14 cellular contexts compared by ENCODE assay signal in the genomic region with DNA sequence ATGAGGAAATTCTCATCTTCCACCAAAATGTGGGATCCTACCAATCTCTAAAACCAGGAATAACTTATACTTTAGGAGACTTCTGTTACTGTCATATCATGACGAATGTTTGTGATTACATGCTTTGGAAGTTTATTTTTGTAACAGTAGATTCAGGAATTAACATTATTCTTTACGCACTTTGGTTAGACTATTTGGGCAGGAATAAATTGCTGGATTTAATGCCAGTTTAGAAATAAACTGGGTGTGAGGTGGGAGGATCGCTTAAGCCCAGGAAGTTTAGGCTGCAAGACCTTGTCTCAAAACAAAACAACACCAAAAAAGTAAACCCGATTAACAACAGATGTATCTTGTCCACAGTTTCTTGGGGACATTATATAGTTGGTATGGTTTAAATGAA. TPM values are rescaled to one million over a fixed set of nuclear protein-coding genes. Genes with fewer than 3 reads are reported as not detected.
DNase-seq lines count a peak whose midpoint lies in the region; ATAC-seq, FAIRE-seq and TF ChIP-seq lines count a peak whose summit lies in the region.
"Had no signal": no experiment of that assay in that cellular context is flagged by ENCODE, and none has a peak within 500 bp of the region (broad histone marks: within the 10 kb centered on the region; RNA-seq: fewer than 3 reads in every experiment).

No MANE protein-coding gene starts in this region.

- H3K9me2 ChIP-seq in SK-N-SH = no peaks in the 10 kb centered on the region

- H3K9ac ChIP-seq in SK-N-SH = peak overlapping the region; percentile 73; the same call in 1 of the 2 replicates

- no peak for ATAC-seq in SK-N-SH treated with all-trans-retinoic acid at 6 μM for 48 hours
- ATAC-seq in left colon = no peak
- no peak for ATAC-seq in HG03439 (IDR thresholded peaks at IDR 0.05; ENCODE audit: unreplicated experiment)
- no peak for ATAC-seq in HG03139 (IDR thresholded peaks at IDR 0.05; ENCODE audit: unreplicated experiment)
- ATAC-seq: esophagus mucosa; stimulated activated memory B cell treated with anti-CD40 and anti-IgM and Interleukin-4, amounts not matched to agents 10 μg/mL and 1 μg/mL and 100 μg/mL, for 72 hours had no signal

- no peak overlapping the region for H2AFZ ChIP-seq in SK-N-SH (ENCODE audit: low read depth)

- H3K36me3 ChIP-seq in SK-N-SH (replicated peaks in 1 of 2; ENCODE audit: control insufficient read depth in 1 of 2, insufficient read depth in 2 of 2, low read length in 1 of 2) = peaks cover 20 to 31% of the 10 kb centered on the region in 2 experiments
- H3K36me3 ChIP-seq in muscle layer of duodenum (ENCODE audit: control insufficient read depth in 1 of 2, insufficient read depth in 2 of 2, low read length in 2 of 2) = peaks cover 0 to 31% of the 10 kb centered on the region in 2 donors
- H3K36me3 ChIP-seq in tibial artery = peaks cover 0 to 7% (median 0%) of the 10 kb centered on the region in 3 donors

- DNase-seq in SK-N-SH (no peak), tibial artery (no peak), left colon (no peak)
- DNase-seq: activated naive CD4-positive, alpha-beta T cell treated with anti-CD3 and anti-CD28 coated beads for 36 hours; mucosa of descending colon; NCI-H2171; stimulated activated CD4-positive, alpha-beta T cell treated with anti-CD3 and anti-CD28 coated beads, Interleukin-4, amount 100 ng/mL, for 4 hours had no signal

- peaks cover 56% of the 10 kb centered on the region for H3F3A ChIP-seq in SK-N-SH (replicated peaks; ENCODE audit: insufficient read depth)

- intact Hi-C loops in tibial artery (cut with DNase I; ENCODE audit: low total_unique reads) = loop anchor here (10.0 kb wide), 1 partner anchor 53 kb away; the partner anchor contains the start of gene NEXN
- intact Hi-C loops in left colon (cut with DNase I, micrococcal nuclease) = loop anchor here in 1 of 2 donors (5.0 kb wide), 1 partner anchor 61 kb away; no protein-coding TSS in a partner anchor

- no peak for TF ChIP-seq CTCF in SK-N-SH (IDR thresholded peaks at IDR 0.05)
- TF ChIP-seq CTCF in tibial artery (IDR thresholded peaks at IDR 0.05) = no peak

- TF ChIP-seq EP300 in SK-N-SH (IDR thresholded peaks at IDR 0.05; ENCODE audit: borderline replicate concordance in 1 of 2, low read depth in 1 of 2, low read length in 1 of 2) = no peak

- no peak for TF ChIP-seq RAD21 in SK-N-SH (IDR thresholded peaks at IDR 0.05; ENCODE audit: low read length)

- CTCF ChIA-PET in SK-N-SH (lab: Yijun Ruan, JAX) = no interaction called here

- H3K4me3 ChIP-seq in SK-N-SH (ENCODE audit: low read depth in 2 of 2, low read length in 1 of 2) (no peak overlapping the region), muscle layer of duodenum (ENCODE audit: low read depth in 1 of 2, low read length in 2 of 2) (no peak overlapping the region), tibial artery (no peak overlapping the region)
- H3K4me3 ChIP-seq: mucosa of descending colon had no signal

- POLR2A ChIA-PET in SK-N-SH (lab: Yijun Ruan, JAX) = no interaction called here

- WGBS in SK-N-SH (ENCODE audit: low lambda C conversion rate) = 83% methylated on average over 4 of the region's 4 CpGs

- H3K4me2 ChIP-seq in SK-N-SH = peak overlapping the region; percentile 66; the same call in 1 of the 2 replicates

- peak overlapping the region; percentile 87 to 98; a peak in 3 of 4 replicates for H3K27ac ChIP-seq in SK-N-SH (ENCODE audit: low read depth in 2 of 2, low read length in 1 of 2)
- H3K27ac ChIP-seq in muscle layer of duodenum (ENCODE audit: low read length) = peak overlapping the region; percentile 55
- peak overlapping the region; percentile 76 to 77 for H3K27ac ChIP-seq in tibial artery

- H3K9me3 ChIP-seq in SK-N-SH (no peaks in the 10 kb centered on the region), muscle layer of duodenum (ENCODE audit: control insufficient read depth in 1 of 2, low read length in 2 of 2) (no peaks in the 10 kb centered on the region), tibial artery (no peaks in the 10 kb centered on the region)
- H3K9me3 ChIP-seq: mucosa of descending colon had no signal

- peak; percentile 28 for FAIRE-seq in colon (lab: Jason Lieb, UNC)

- H3K4me1 ChIP-seq in SK-N-SH (ENCODE audit: control insufficient read depth in 1 of 2, insufficient read depth in 2 of 2, low read depth in 1 of 2, low read length in 1 of 2) (peaks cover 4 to 49% of the 10 kb centered on the region in 2 experiments; a peak in 3 of 4 replicates), muscle layer of duodenum (ENCODE audit: control insufficient read depth in 1 of 2, insufficient read depth in 2 of 2, low read length in 2 of 2) (peaks cover 4 to 35% of the 10 kb centered on the region in 2 donors), tibial artery (peaks cover 0 to 81% (median 55%) of the 10 kb centered on the region in 4 donors)

- peaks cover 11% of the 10 kb centered on the region; the same call in 1 of the 2 replicates for H3K79me2 ChIP-seq in SK-N-SH (ENCODE audit: insufficient read depth)

- H3K27me3 ChIP-seq in SK-N-SH (ENCODE audit: insufficient read depth) = no peaks in the 10 kb centered on the region
- H3K27me3 ChIP-seq in muscle layer of duodenum (ENCODE audit: low read depth, low read length) = no peaks in the 10 kb centered on the region
- no peaks in the 10 kb centered on the region for H3K27me3 ChIP-seq in tibial artery

- peaks cover 5% of the 10 kb centered on the region; the same call in 1 of the 2 replicates for H4K20me1 ChIP-seq in SK-N-SH (ENCODE audit: insufficient read depth)

TF ChIP-seq in SK-N-SH, 30 proteins besides CTCF, POLR2A, EP300 and RAD21 (continues in another document):
- TF ChIP-seq TAF1 (IDR thresholded peaks at IDR 0.05; ENCODE audit: borderline replicate concordance, low read depth, low read length) (no peak), TEAD4 (IDR thresholded peaks at IDR 0.05; ENCODE audit: borderline replicate concordance, insufficient read depth) (no peak), MEF2A (IDR thresholded peaks at IDR 0.05; ENCODE audit: borderline replicate concordance, low read depth) (no peak), MAX (IDR thresholded peaks at IDR 0.05; ENCODE audit: low read depth) (no peak), SMC3 (IDR thresholded peaks at IDR 0.05; ENCODE audit: low read depth, low read length) (no peak)
- TF ChIP-seq, protein P1, sequence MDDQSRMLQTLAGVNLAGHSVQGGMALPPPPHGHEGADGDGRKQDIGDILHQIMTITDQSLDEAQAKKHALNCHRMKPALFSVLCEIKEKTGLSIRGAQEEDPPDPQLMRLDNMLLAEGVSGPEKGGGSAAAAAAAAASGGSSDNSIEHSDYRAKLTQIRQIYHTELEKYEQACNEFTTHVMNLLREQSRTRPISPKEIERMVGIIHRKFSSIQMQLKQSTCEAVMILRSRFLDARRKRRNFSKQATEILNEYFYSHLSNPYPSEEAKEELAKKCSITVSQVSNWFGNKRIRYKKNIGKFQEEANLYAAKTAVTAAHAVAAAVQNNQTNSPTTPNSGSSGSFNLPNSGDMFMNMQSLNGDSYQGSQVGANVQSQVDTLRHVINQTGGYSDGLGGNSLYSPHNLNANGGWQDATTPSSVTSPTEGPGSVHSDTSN (IDR thresholded peaks at IDR 0.05) = no peak

TF ChIP-seq in SK-N-SH treated with all-trans-retinoic acid at 6 μM for 48 hours, 23 proteins besides CTCF, POLR2A, EP300 and RAD21:
- TF ChIP-seq CSDC2 (CRISPR knock-in tag; IDR thresholded peaks at IDR 0.05) (no peak), TSHZ2 (CRISPR knock-in tag; IDR thresholded peaks at IDR 0.05) (no peak), ZNF565 (CRISPR knock-in tag; conservative IDR thresholded peaks at IDR 0.05; ENCODE audit: low read depth) (no peak)
TF ChIP-seq in SK-N-SH treated with all-trans-retinoic acid at 6 μM for 48 hours: peak in this region for 0.

RNA-seq across cellular contexts. Expression of gene MIGA1, which starts 52.1 kb away (rescaled TPM):
- polyA plus RNA-seq in SK-N-SH (2012; rRNA removed) = 2.5 and 4.4 TPM in 2 replicates
- 4.6 and 5.1 TPM in 2 replicates for polyA plus RNA-seq in SK-N-SH (2012; cell fraction: cytosol; rRNA removed)
- polyA plus RNA-seq in SK-N-SH (2012; cell fraction: nucleus; rRNA removed) = 2.2 and 5.2 TPM in 2 replicates
- 10 to 100 TPM; 13.9 to 18.3 TPM for total RNA-seq in left colon

RNA-seq across cellular contexts. Expression of gene NEXN, which starts 56.9 kb away (rescaled TPM):
- polyA plus RNA-seq in SK-N-SH (2012; rRNA removed) = 3.6 and 4.1 TPM in 2 replicates
- polyA plus RNA-seq in SK-N-SH (2012; cell fraction: cytosol; rRNA removed) = 4.2 and 7.8 TPM in 2 replicates
- 3.2 and 7.6 TPM in 2 replicates for polyA plus RNA-seq in SK-N-SH (2012; cell fraction: nucleus; rRNA removed)
- total RNA-seq in left colon = 1 to 10 TPM; 1.9 to 8.4 TPM
